ENCODE assay signal across 1 cellular context in genomic region chr16:68520649-68521086, GRCh38.
TF ChIP-seq lines count a peak whose summit lies in the region.

No MANE protein-coding gene starts in this region.

TF ChIP-seq in GM12878, 131 proteins besides CTCF, POLR2A, EP300 and RAD21 (continued from another document and continues in another):
- TF ChIP-seq ZBTB11 (CRISPR knock-in tag; IDR thresholded peaks at IDR 0.05) = no peak
- TF ChIP-seq WRNIP1 (IDR thresholded peaks at IDR 0.05; ENCODE audit: borderline replicate concordance, low read depth, low read length) = no peak
- TF ChIP-seq SKIL (IDR thresholded peaks at IDR 0.05; ENCODE audit: low read depth, poor library complexity, severe bottlenecking) = no peak
- TF ChIP-seq CUX1 (IDR thresholded peaks at IDR 0.05; ENCODE audit: insufficient replicate concordance, low read depth, low read length) = no peak
- TF ChIP-seq EZH2 (IDR thresholded peaks at IDR 0.05; ENCODE audit: borderline replicate concordance, control insufficient read depth, low read depth, low read length) = no peak
- no peak for TF ChIP-seq CBFB (IDR thresholded peaks at IDR 0.05; ENCODE audit: low read depth)
- TF ChIP-seq ATF3 (IDR thresholded peaks at IDR 0.05; ENCODE audit: borderline replicate concordance, extremely low read depth, low read depth, low read length) = 0 out of 2 replicates have a peak, but pooled peaks have one; percentile 21
- TF ChIP-seq MAX (IDR thresholded peaks at IDR 0.05; ENCODE audit: low read depth, low read length) = 0 out of 2 replicates have a peak, but pooled peaks have one; percentile 36
- TF ChIP-seq ZNF24 (IDR thresholded peaks at IDR 0.05) = no peak
- TF ChIP-seq CBX3 (IDR thresholded peaks at IDR 0.05; ENCODE audit: borderline replicate concordance, low read depth) = no peak
- TF ChIP-seq USF1 (IDR thresholded peaks at IDR 0.05; ENCODE audit: borderline replicate concordance, extremely low read length, insufficient read depth, low read depth, low read length) = no peak
- no peak for TF ChIP-seq NFIC (IDR thresholded peaks at IDR 0.05; ENCODE audit: low read depth, low read length)
- TF ChIP-seq NFYA (IDR thresholded peaks at IDR 0.05; ENCODE audit: borderline replicate concordance, low read depth, low read length) = no peak
- peak; percentile 83; the same call in 1 of the 2 replicates for TF ChIP-seq SIN3A (IDR thresholded peaks at IDR 0.05; ENCODE audit: low read depth, low read length)
- peak; percentile 21; the same call in 1 of the 2 replicates for TF ChIP-seq IKZF1 (conservative IDR thresholded peaks at IDR 0.05)
- TF ChIP-seq EED (IDR thresholded peaks at IDR 0.05; ENCODE audit: low read depth) = no peak
- 0 out of 2 replicates have a peak, but pooled peaks have one; percentile 26 for TF ChIP-seq FOXK2 (IDR thresholded peaks at IDR 0.05)
- TF ChIP-seq CEBPZ (IDR thresholded peaks at IDR 0.05; ENCODE audit: low read depth, low read length) = no peak
- no peak for TF ChIP-seq NRF1 (conservative IDR thresholded peaks at IDR 0.05; ENCODE audit: low read depth, low read length)
- TF ChIP-seq RELB (IDR thresholded peaks at IDR 0.05; ENCODE audit: low read depth) = no peak
- TF ChIP-seq ZBTB40 (IDR thresholded peaks at IDR 0.05; ENCODE audit: borderline replicate concordance) = no peak
- TF ChIP-seq SMAD1 (IDR thresholded peaks at IDR 0.05; ENCODE audit: low read depth, partially characterized antibody) = no peak
